Comparison of ENCODE assay signal across 8 cellular contexts in the genomic region with DNA sequence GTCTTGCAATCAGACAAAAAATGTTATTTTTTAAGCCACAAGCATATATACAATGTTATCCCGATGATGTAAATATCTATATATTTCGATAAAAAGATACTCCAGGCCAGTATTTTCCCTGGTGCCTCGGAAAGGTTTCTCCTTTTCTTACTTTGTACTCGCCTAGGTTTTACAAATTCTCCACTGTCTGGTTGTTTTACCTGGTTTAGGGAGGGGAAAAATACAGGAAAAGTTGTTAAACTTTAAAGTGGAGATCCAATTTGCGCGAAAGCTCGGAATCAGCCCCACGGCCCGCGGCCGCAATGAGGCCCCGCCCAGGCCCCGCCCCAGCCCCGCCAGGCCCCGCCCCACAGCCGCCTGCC. TPM values are rescaled to one million over a fixed set of nuclear protein-coding genes. Genes with fewer than 3 reads are reported as not detected.
DNase-seq lines count a peak whose midpoint lies in the region; ATAC-seq and TF ChIP-seq lines count a peak whose summit lies in the region.

No MANE protein-coding gene starts in this region.

- DNase-seq in Calu3 (no peak), Panc1 (ENCODE audit: low read depth, low spot score) (no peak), epithelial cell of prostate (ENCODE audit: low read depth, low spot score) (no peak), ovary (no peak), cortex of kidney (lab: John Stamatoyannopoulos, UW) (no peak), AG08396 (ENCODE audit: low spot score) (no peak), NCI-H345 (lab: John Stamatoyannopoulos, UW) (no peak)
- DNase-seq in stimulated activated CD8-positive, alpha-beta memory T cell treated with anti-CD3 and anti-CD28 coated beads, Interleukin-4, amount 100 ng/mL, for 48 hours: no peak

- H3K9me3 Mint-ChIP-seq in Calu3 (ENCODE audit: low read depth, unreplicated experiment): no peaks in the 10 kb centered on the region

- H3K27me3 ChIP-seq in Panc1 (ENCODE audit: control insufficient read depth, insufficient read depth, low read length) (no peaks in the 10 kb centered on the region), ovary (no peaks in the 10 kb centered on the region)

- TF ChIP-seq CTCF in Calu3 (IDR thresholded peaks at IDR 0.05; ENCODE audit: unreplicated experiment) (no peak), Panc1 (IDR thresholded peaks at IDR 0.05) (no peak), ovary (IDR thresholded peaks at IDR 0.05) (no peak)

- CTCF ChIA-PET in Calu3 (lab: Charles Lee) (interaction anchor here (0.6 to 3.2 kb wide), 7 partner anchors 10 to 47 kb away, joined by 3 to 58 read pairs (median 4); no protein-coding TSS in a partner anchor), Panc1 (lab: Charles Lee) (interaction anchor here (0.6 to 3.5 kb wide), 3 partner anchors 23 to 255 kb away, joined by 4 to 20 read pairs (median 10); no protein-coding TSS in a partner anchor)

- H3K4me3 Mint-ChIP-seq in Calu3 (ENCODE audit: low read depth, unreplicated experiment): peak overlapping the region; percentile 83

- in situ Hi-C loops in Panc1 (cut with HindIII; ENCODE audit: low pct_unique_long_range_greater_than_20kb, low sequenced_read_pairs): no loop called here

- H3K27me3 Mint-ChIP-seq in Calu3 (ENCODE audit: unreplicated experiment): no peaks in the 10 kb centered on the region

- no peak for TF ChIP-seq EP300 in ovary (IDR thresholded peaks at IDR 0.05)

- intact Hi-C loops in Calu3 (cut with micrococcal nuclease; ENCODE audit: unreplicated experiment): no loop called here
- intact Hi-C loops in Panc1 (cut with micrococcal nuclease; ENCODE audit: unreplicated experiment): no loop called here
- intact Hi-C loops in ovary (cut with DNase I): no loop called here

- peak overlapping the region; percentile 97 for H3K27ac ChIP-seq in Panc1 (ENCODE audit: low read length)
- H3K27ac ChIP-seq in epithelial cell of prostate: peak overlapping the region; percentile 91
- H3K27ac ChIP-seq in ovary: peak overlapping the region in 1 of 2 donors; percentile 41

- H3K4me1 Mint-ChIP-seq in Calu3 (ENCODE audit: low read depth, unreplicated experiment): no peaks in the 10 kb centered on the region

- BruUV-seq in Calu3 (replicated peaks; lab: Mats Ljungman, UMichigan) (no TSS peak), Panc1 (replicated peaks; lab: Mats Ljungman, UMichigan) (no TSS peak)

- POLR2A ChIA-PET in Panc1 (lab: Charles Lee): interaction anchor here (0.7 to 1.2 kb wide), 3 partner anchors 17 to 35 kb away, joined by 4 to 6 read pairs (median 5); no protein-coding TSS in a partner anchor

- WGBS in ovary, 3 donors: 1 to 4% (median 2%) methylated on average over 16 of the region's 16 CpGs

- no peaks in the 10 kb centered on the region for H3K9me3 ChIP-seq in Panc1 (ENCODE audit: control insufficient read depth, insufficient read depth, low read depth, low read length)
- H3K9me3 ChIP-seq in ovary: no peaks in the 10 kb centered on the region

- no peak for TF ChIP-seq POLR2A in ovary (IDR thresholded peaks at IDR 0.05)

- H3K36me3 Mint-ChIP-seq in Calu3 (ENCODE audit: insufficient read depth, unreplicated experiment): peaks cover 14% of the 10 kb centered on the region

- ATAC-seq in Panc1: no peak

- no peak overlapping the region for H3K27ac Mint-ChIP-seq in Calu3 (ENCODE audit: unreplicated experiment)

- H3K4me1 ChIP-seq in Panc1 (ENCODE audit: control insufficient read depth, insufficient read depth, low read length): peaks cover 49% of the 10 kb centered on the region
- peaks cover 10% of the 10 kb centered on the region for H3K4me1 ChIP-seq in ovary (ENCODE audit: insufficient read depth)

- H3K4me3 ChIP-seq in Panc1 (ENCODE audit: low read depth in 2 of 2, low read length in 2 of 2): peak overlapping the region; percentile 58 to 71
- H3K4me3 ChIP-seq in ovary: peak overlapping the region; percentile 34

- H3K36me3 ChIP-seq in Panc1 (ENCODE audit: control insufficient read depth, insufficient read depth, low read length) (peaks cover 3% of the 10 kb centered on the region; the same call in 1 of the 2 replicates), ovary (no peaks in the 10 kb centered on the region)

RNA-seq across cellular contexts. Expression of a gene that starts 58.4 kb away (rescaled TPM):
- total RNA-seq in Calu3 (2022): 97.0 and 100.0 TPM in 2 replicates
- total RNA-seq in Panc1 (2021; ENCODE audit: unreplicated experiment): 52.1 TPM
- polyA plus RNA-seq in Panc1 (2012; ENCODE audit: insufficient read length): 46.4 TPM
- total RNA-seq in ovary: 1 to 10 TPM in 1 of 7 donors, under 1 TPM in 3, not detected in 3; 0.22 to 2.5 (median 0.59) TPM
- polyA plus RNA-seq in ovary: not detected

Comparison
In these comparisons a context has a peak if more than half of its experiments do, and no peak if none do; other contexts are left out.
1. RNA of a gene that starts 58.4 kb away (total RNA-seq): 97.0 to 100.0 TPM in Calu3 and 52.1 TPM in Panc1 (single experiment); 0.22 to 2.5 TPM in ovary; every median in the first group is over 10 times any median in the second.